ENCODE assay signal across 8 cellular contexts in the genomic region with DNA sequence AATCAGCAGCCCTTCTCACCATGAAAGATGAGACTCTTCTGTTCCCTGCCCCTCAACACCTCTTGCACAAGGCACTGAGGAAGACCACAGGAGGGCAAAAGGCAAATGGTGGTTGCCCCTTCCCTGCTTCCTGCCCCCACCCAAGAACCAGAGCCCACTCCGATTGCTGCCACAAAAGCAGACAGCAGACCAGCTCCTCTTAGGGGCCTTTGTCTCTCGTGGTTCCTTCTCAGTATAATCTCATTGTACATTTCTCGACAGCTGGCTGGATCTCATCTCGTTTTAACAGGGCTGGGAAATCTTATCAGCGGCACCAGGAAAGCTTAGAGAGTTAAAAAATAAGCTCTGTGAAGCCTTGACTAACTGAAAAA. TPM values are rescaled to one million over a fixed set of nuclear protein-coding genes. Genes with fewer than 3 reads are reported as not detected.
DNase-seq lines count a peak whose midpoint lies in the region; ATAC-seq and TF ChIP-seq lines count a peak whose summit lies in the region.

No MANE protein-coding gene starts in this region.

- H3K4me1 ChIP-seq in heart left ventricle (peaks cover 0 to 52% (median 25%) of the 10 kb centered on the region in 12 donors), muscle layer of duodenum (ENCODE audit: control insufficient read depth in 1 of 2, insufficient read depth in 2 of 2, low read length in 2 of 2) (peaks cover 6 to 19% of the 10 kb centered on the region in 2 donors), upper lobe of right lung (peaks cover 11% of the 10 kb centered on the region), body of pancreas (peaks cover 16% of the 10 kb centered on the region)

- H3K27ac ChIP-seq in heart left ventricle, result peak overlapping the region in 10 of 12 donors; percentile 1 to 83 (median 70)
- peak overlapping the region; percentile 67 for H3K27ac ChIP-seq in muscle layer of duodenum (ENCODE audit: low read length)
- peak overlapping the region; percentile 81 for H3K27ac ChIP-seq in upper lobe of right lung
- peak overlapping the region in 1 of 4 donors; percentile 40 for H3K27ac ChIP-seq in body of pancreas

- H3K36me3 ChIP-seq in heart left ventricle (no peaks in the 10 kb centered on the region), muscle layer of duodenum (ENCODE audit: control insufficient read depth in 1 of 2, insufficient read depth in 2 of 2, low read length in 2 of 2) (no peaks in the 10 kb centered on the region), upper lobe of right lung (no peaks in the 10 kb centered on the region), body of pancreas (replicated peaks in 1 of 2; ENCODE audit: insufficient read depth in 1 of 2, low read depth in 2 of 2) (no peaks in the 10 kb centered on the region)

- H3K36me3 Mint-ChIP-seq in brain, result peaks cover 39% of the 10 kb centered on the region

- H3K27me3 Mint-ChIP-seq in brain, result peaks cover 8% of the 10 kb centered on the region

- H3K4me1 Mint-ChIP-seq in brain, result peaks cover 63% of the 10 kb centered on the region

- WGBS in heart left ventricle, 4 donors, result 35 to 49% (median 37%) methylated on average over 5 of the region's 5 CpGs
- 32 to 51% methylated on average over 5 of the region's 5 CpGs for WGBS in body of pancreas, 2 donors

- peak overlapping the region; percentile 87 to 94 (median 87) for H3K4me3 Mint-ChIP-seq in brain

- H3K9me3 ChIP-seq in heart left ventricle (peaks cover 0 to 19% (median 9%) of the 10 kb centered on the region in 12 donors), muscle layer of duodenum (ENCODE audit: control insufficient read depth in 1 of 2, low read length in 2 of 2) (peaks cover 0 to 5% of the 10 kb centered on the region in 2 donors), upper lobe of right lung (peaks cover 8% of the 10 kb centered on the region), body of pancreas (no peaks in the 10 kb centered on the region)

- ATAC-seq in heart left ventricle, result no peak
- ATAC-seq in upper lobe of right lung, result no peak
- ATAC-seq in body of pancreas, result no peak
- ATAC-seq in GM21786 (IDR thresholded peaks at IDR 0.05; ENCODE audit: unreplicated experiment), result no peak

- H3K27me3 ChIP-seq in heart left ventricle, result no peaks in the 10 kb centered on the region
- no peaks in the 10 kb centered on the region for H3K27me3 ChIP-seq in muscle layer of duodenum (ENCODE audit: low read depth, low read length)
- no peaks in the 10 kb centered on the region for H3K27me3 ChIP-seq in upper lobe of right lung
- H3K27me3 ChIP-seq in body of pancreas, result no peaks in the 10 kb centered on the region

- TF ChIP-seq CTCF in heart left ventricle (IDR thresholded peaks at IDR 0.05) (no peak), brain (conservative IDR thresholded peaks at IDR 0.05) (no peak), upper lobe of right lung (IDR thresholded peaks at IDR 0.05) (no peak), body of pancreas (IDR thresholded peaks at IDR 0.05) (no peak)

- H3K9me3 Mint-ChIP-seq in brain, result peaks cover 9 to 19% (median 16%) of the 10 kb centered on the region in 5 experiments

- no peak for DNase-seq in heart left ventricle
- DNase-seq in cardiac septum (ENCODE audit: low spot score), result no peak
- DNase-seq in upper lobe of right lung, result no peak
- no peak for DNase-seq in body of pancreas
- no peak for DNase-seq in NCI-H2081 treated with DMSO at 0.1 percent for 48 hours (lab: John Stamatoyannopoulos, UW)

- H3K4me3 ChIP-seq in heart left ventricle (peak overlapping the region in 11 of 12 donors; percentile 57 to 90 (median 72)), muscle layer of duodenum (ENCODE audit: low read depth in 1 of 2, low read length in 2 of 2) (peak overlapping the region; percentile 66 to 78), upper lobe of right lung (peak overlapping the region; percentile 60), body of pancreas (no peak overlapping the region)

- intact Hi-C loops in heart left ventricle (cut with DNase I) (loop anchor here in 2 of 10 donors (5.0 kb wide), 1 partner anchor 65 kb away; no protein-coding TSS in a partner anchor), cardiac septum (cut with DNase I) (no loop called here), upper lobe of right lung (cut with DNase I) (loop anchor here (10.0 kb wide), 1 partner anchor 67 kb away; no protein-coding TSS in a partner anchor), body of pancreas (cut with DNase I) (no loop called here)

- peak overlapping the region; percentile 95 to 100 (median 99) for H3K27ac Mint-ChIP-seq in brain

- TF ChIP-seq POLR2A in heart left ventricle (IDR thresholded peaks at IDR 0.05) (no peak), body of pancreas (IDR thresholded peaks at IDR 0.05) (no peak)

RNA-seq across cellular contexts. Expression of a gene that starts 1.1 kb away (rescaled TPM):
- total RNA-seq in heart left ventricle (10 to 100 TPM in 7 of 9 donors, 1 to 10 TPM in 2; 8.2 to 16.2 (median 11.6) TPM), cardiac septum (7.2 TPM), upper lobe of right lung (47.5 TPM), body of pancreas (1 to 10 TPM; 5.2 to 9.9 TPM)
- polyA plus RNA-seq in heart left ventricle (1 to 10 TPM; 4.9 to 5.1 TPM), brain (ENCODE audit: insufficient read depth, low read depth, low replicate concordance) (42.1 TPM)

Comparison
In these comparisons a context has a peak if more than half of its experiments do, and no peak if none do; other contexts are left out.
1. H3K4me3 ChIP-seq: peak in heart left ventricle (11 of 12), muscle layer of duodenum (2 of 2) and upper lobe of right lung (single experiment); none in body of pancreas (0 of 2).